In the genomic region with DNA sequence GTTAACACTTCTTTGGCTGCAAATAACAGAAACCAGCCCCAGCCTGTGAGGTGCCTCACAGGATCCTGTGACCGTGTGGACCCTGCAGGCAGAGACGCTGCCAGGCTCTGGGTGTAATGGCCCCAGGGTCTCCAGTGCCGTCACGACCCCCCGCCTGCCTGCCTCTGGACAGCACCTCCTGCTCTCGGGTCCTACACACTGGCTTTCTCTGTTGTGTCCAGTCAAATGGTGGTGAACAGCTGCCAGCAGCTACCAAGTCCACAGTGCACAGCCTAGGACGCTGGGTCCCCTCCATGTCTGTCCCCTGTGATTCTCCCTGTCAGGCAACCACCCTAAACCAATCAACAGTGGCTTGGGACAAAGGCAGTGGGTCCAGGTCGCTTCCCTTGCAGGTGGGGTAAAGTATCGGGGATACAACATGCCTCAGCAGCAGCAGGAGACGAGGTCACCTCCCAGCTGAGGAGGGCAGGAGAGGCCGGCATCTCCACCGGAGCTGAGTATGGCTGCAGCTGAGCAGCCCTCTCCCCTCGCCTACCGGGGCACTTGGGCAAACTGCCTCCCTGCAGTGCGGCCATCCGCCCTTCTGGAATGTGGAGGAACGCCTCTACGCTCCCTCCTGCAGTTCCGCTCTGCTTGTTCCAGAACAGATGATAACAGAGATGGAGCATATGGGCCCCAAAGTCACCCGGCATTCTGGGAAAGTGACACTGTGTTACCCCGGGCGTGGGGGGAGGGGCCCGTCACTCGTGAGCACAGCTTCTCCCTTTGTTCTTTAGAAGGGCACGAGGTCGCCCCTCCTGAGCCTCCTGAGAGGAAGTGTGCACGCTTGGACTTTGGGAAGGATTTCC, we compare ENCODE assay signal across 27 cellular contexts. TPM values are rescaled to one million over a fixed set of nuclear protein-coding genes. Genes with fewer than 3 reads are reported as not detected.
A peak's percentile ranks its signal among the peaks of the same experiment; 100 is the strongest.
DNase-seq lines count a peak whose midpoint lies in the region; ATAC-seq and TF ChIP-seq lines count a peak whose summit lies in the region.
"Had no signal": no experiment of that assay in that cellular context is flagged by ENCODE, and none has a peak within 500 bp of the region (broad histone marks: within the 10 kb centered on the region; RNA-seq: fewer than 3 reads in every experiment).

No MANE protein-coding gene starts in this region.

- H3K9ac ChIP-seq in iPS-20b (ENCODE audit: low read depth, low read length) = no peak overlapping the region; the same call in 1 of the 2 replicates
- no peak overlapping the region for H3K9ac ChIP-seq in parathyroid adenoma

- no peak for ATAC-seq in stimulated activated naive CD8-positive, alpha-beta T cell treated with anti-CD3 and anti-CD28 coated beads, Interleukin-15, Interleukin-2, amounts not matched to agents 100 U/mL and 50 U/mL, for 24 hours
- ATAC-seq in GM21717 (IDR thresholded peaks at IDR 0.05; ENCODE audit: unreplicated experiment) = no peak
- ATAC-seq: activated CD4-positive, CD25-positive, alpha-beta regulatory T cell treated with anti-CD3 and anti-CD28 coated beads, Interleukin-2, amount 50 U/mL, for 24 hours; natural killer cell; PC-3 had no signal

- DNase-seq in H7 = peak; percentile 85
- DNase-seq in OCI-LY7 (ENCODE audit: low spot score) = no peak
- no peak for DNase-seq in stimulated activated naive CD8-positive, alpha-beta T cell treated with anti-CD3 and anti-CD28 coated beads, Interleukin-15, Interleukin-2, amounts not matched to agents 100 U/mL and 50 U/mL, for 24 hours
- no peak for DNase-seq in breast epithelium (ENCODE audit: low spot score in 2 of 2)
- no peak for DNase-seq in NCI-H69 (lab: John Stamatoyannopoulos, UW)
- DNase-seq: AML-193; Calu3; effector CD4-positive, alpha-beta T cell; immature natural killer cell; MM.1S; natural killer cell; NCI-H2029 treated with DMSO at 0.1 percent for 48 hours; NCI-H510A treated with DMSO at 0.1 percent for 48 hours; PC-3; stimulated activated CD8-positive, alpha-beta memory T cell treated with anti-CD3 and anti-CD28 coated beads, Interleukin-4, amount 100 ng/mL, for 48 hours had no signal

- H3K4me3 ChIP-seq in H7 (ENCODE audit: insufficient read depth, low read depth, low read length) (no peak overlapping the region), OCI-LY7 (ENCODE audit: low read depth, low read length, poor library complexity, severe bottlenecking) (no peak overlapping the region), iPS-20b (ENCODE audit: low read length) (no peak overlapping the region), parathyroid adenoma (ENCODE audit: low read depth, low read length) (peak overlapping the region; percentile 23), breast epithelium (no peak overlapping the region)
- H3K4me3 ChIP-seq: esophagus muscularis mucosa, SJSA1, suprapubic skin had no signal

- H3K4me1 ChIP-seq in OCI-LY7 (ENCODE audit: insufficient read depth, low read length, poor library complexity, severe bottlenecking) (peaks cover 52% of the 10 kb centered on the region), iPS-20b (ENCODE audit: insufficient read depth, low read length) (peaks cover 18% of the 10 kb centered on the region; the same call in 1 of the 2 replicates), parathyroid adenoma (peaks cover 18% of the 10 kb centered on the region), breast epithelium (no peaks in the 10 kb centered on the region)
- H3K4me1 ChIP-seq: esophagus muscularis mucosa, SJSA1, suprapubic skin had no signal

- TF ChIP-seq CTCF in OCI-LY7 (conservative IDR thresholded peaks at IDR 0.05; ENCODE audit: low read length) = no peak
- no peak for TF ChIP-seq CTCF in parathyroid adenoma (IDR thresholded peaks at IDR 0.05)
- TF ChIP-seq CTCF in breast epithelium (IDR thresholded peaks at IDR 0.05) = no peak

- H3K79me2 ChIP-seq in OCI-LY7 (ENCODE audit: insufficient read depth, low read depth, low read length) = no peaks in the 10 kb centered on the region
- H3K79me2 ChIP-seq in parathyroid adenoma = no peaks in the 10 kb centered on the region

- H4K20me1 ChIP-seq in OCI-LY7 (ENCODE audit: insufficient read depth, low read length) = no peaks in the 10 kb centered on the region

- intact Hi-C loops in OCI-LY7 (cut with micrococcal nuclease; ENCODE audit: unreplicated experiment) = no loop called here
- intact Hi-C loops in breast epithelium (cut with DNase I; ENCODE audit: low total_unique reads) = no loop called here

- no TSS peak for BruUV-seq in OCI-LY7 (replicated peaks; lab: Mats Ljungman, UMichigan)

- no peaks in the 10 kb centered on the region for H3K9me2 ChIP-seq in OCI-LY7 (ENCODE audit: insufficient read depth, low read length)

- no peaks in the 10 kb centered on the region; the same call in 1 of the 2 replicates for H3K27me3 ChIP-seq in H7 (ENCODE audit: control insufficient read depth, insufficient read depth, low read length)
- no peaks in the 10 kb centered on the region; the same call in 1 of the 2 replicates for H3K27me3 ChIP-seq in iPS-20b (ENCODE audit: insufficient read depth, low read length)
- no peaks in the 10 kb centered on the region for H3K27me3 ChIP-seq in parathyroid adenoma (ENCODE audit: control insufficient read depth, insufficient read depth, low read length)
- no peaks in the 10 kb centered on the region for H3K27me3 ChIP-seq in breast epithelium
- H3K27me3 ChIP-seq: esophagus muscularis mucosa, SJSA1, suprapubic skin had no signal

- peak overlapping the region; percentile 65 for H3K4me2 ChIP-seq in OCI-LY7 (ENCODE audit: low read length)
- H3K4me2 ChIP-seq in parathyroid adenoma (ENCODE audit: low read length) = peak overlapping the region; percentile 41

- H2AFZ ChIP-seq in OCI-LY7 (ENCODE audit: low read length) (no peak overlapping the region), parathyroid adenoma (peak overlapping the region; percentile 50)

- CTCF ChIA-PET in OCI-LY7 (lab: Charles Lee; ENCODE audit: unreplicated experiment) = no interaction called here

- H3K27ac ChIP-seq in OCI-LY7 (ENCODE audit: low read depth, low read length, poor library complexity, severe bottlenecking) (peak overlapping the region; percentile 8), iPS-20b (ENCODE audit: low read length) (peak overlapping the region; percentile 61), parathyroid adenoma (peak overlapping the region; percentile 49), breast epithelium (no peak overlapping the region)
- H3K27ac ChIP-seq: esophagus muscularis mucosa, SJSA1, suprapubic skin had no signal

- POLR2A ChIA-PET in OCI-LY7 (lab: Charles Lee) = no interaction called here

- TF ChIP-seq POLR2A in breast epithelium (IDR thresholded peaks at IDR 0.05) = no peak

- no peaks in the 10 kb centered on the region for H3K36me3 ChIP-seq in H7 (replicated peaks; ENCODE audit: control insufficient read depth, insufficient read depth, low read length)
- no peaks in the 10 kb centered on the region for H3K36me3 ChIP-seq in OCI-LY7 (ENCODE audit: insufficient read depth, low read length)
- no peaks in the 10 kb centered on the region for H3K36me3 ChIP-seq in iPS-20b (ENCODE audit: insufficient read depth, low read depth, low read length)
- H3K36me3 ChIP-seq in parathyroid adenoma (ENCODE audit: control insufficient read depth, insufficient read depth, low read length) = no peaks in the 10 kb centered on the region
- no peaks in the 10 kb centered on the region for H3K36me3 ChIP-seq in breast epithelium
- H3K36me3 ChIP-seq: SJSA1 had no signal

- H3K9me3 ChIP-seq in OCI-LY7 (ENCODE audit: low read length) (no peaks in the 10 kb centered on the region), iPS-20b (ENCODE audit: insufficient read depth, low read depth, low read length) (no peaks in the 10 kb centered on the region), parathyroid adenoma (ENCODE audit: control insufficient read depth, low read length) (no peaks in the 10 kb centered on the region), breast epithelium (no peaks in the 10 kb centered on the region)
- H3K9me3 ChIP-seq: esophagus muscularis mucosa, SJSA1, suprapubic skin had no signal

RNA-seq across cellular contexts. Expression of a gene that starts 21.1 kb away (rescaled TPM):
- total RNA-seq in H7 (2014; rRNA removed; shearing (Covaris generic)) = 0.11 TPM in 1 of 2 replicates, not detected in the other
- total RNA-seq in OCI-LY7 (2014; rRNA removed; shearing (Covaris generic)) = 1.1 and 1.5 TPM in 2 replicates
- total RNA-seq in OCI-LY7 (2022) = 1.0 and 1.6 TPM in 2 replicates
- 1 to 10 TPM in 2 of 3 donors, under 1 TPM in 1; 0.98 to 1.8 (median 1.1) TPM for total RNA-seq in breast epithelium
- total RNA-seq: glomerular endothelial cell, SJSA1 had no signal

RNA-seq across cellular contexts. Expression of a gene that starts 35.6 kb away (rescaled TPM):
- total RNA-seq in H7 (2014; rRNA removed; shearing (Covaris generic)) = not detected in 2 replicates
- not detected in 2 replicates for total RNA-seq in OCI-LY7 (2014; rRNA removed; shearing (Covaris generic))
- total RNA-seq in OCI-LY7 (2022) (not detected in 2 replicates), breast epithelium (not detected)
- total RNA-seq: activated T-helper 2 cell treated with anti-CD3 and anti-CD28 coated beads, Interferon-gamma antibody, Interleukin-2, Interleukin-4, amounts not matched to agents 10 μg/mL and 5 μg/mL and 100 μg/mL, durations not matched to agents 14 hours and 24 hours and 36 hours; Calu3; esophagus muscularis mucosa; G401; glomerular endothelial cell; mesenteric fat pad; natural killer cell; PC-3; pulmonary artery endothelial cell; SJSA1; suprapubic skin had no signal

Comparison
In these comparisons a context has a peak if more than half of its experiments do, and no peak if none do; other contexts are left out.
1. H3K27ac ChIP-seq: peak in OCI-LY7 (single experiment), iPS-20b (single experiment) and parathyroid adenoma (single experiment); none in breast epithelium (0 of 2).